8 cellular contexts compared by ENCODE assay signal in genomic region chr14:49585803-49586672, GRCh38. TPM values are rescaled to one million over a fixed set of nuclear protein-coding genes. Genes with fewer than 3 reads are reported as not detected.
DNase-seq lines count a peak whose midpoint lies in the region; ATAC-seq and TF ChIP-seq lines count a peak whose summit lies in the region.

Gene RPS29 (minus strand): TSS chr14:49586380. CDS start chr14:49586346, 34 bp downstream.

- no peak for TF ChIP-seq CTCF in CD8-positive, alpha-beta T cell (IDR thresholded peaks at IDR 0.05)
- no peak for TF ChIP-seq CTCF in lung (IDR thresholded peaks at IDR 0.05; ENCODE audit: control extremely low read depth, extremely low read depth)

- H3K4me3 Mint-ChIP-seq in CD8-positive, alpha-beta T cell: peak within 1 kb of the TSS; percentile 91

- WGBS in lung, 2 donors: 0 to 1% methylated on average over 53 to 54 of the region's 55 CpGs

- peak within 1 kb of the TSS; percentile 98 for H3K27ac Mint-ChIP-seq in CD8-positive, alpha-beta T cell

- peaks cover 33% of the 10 kb centered on the region for H3K4me1 ChIP-seq in CD8-positive, alpha-beta T cell (ENCODE audit: insufficient read depth, low read length)
- H3K4me1 ChIP-seq in lung (ENCODE audit: control insufficient read depth in 2 of 2, insufficient read depth in 2 of 2, low read length in 2 of 2): peaks cover 10 to 16% of the 10 kb centered on the region in 2 donors

- H3K4me3 ChIP-seq in CD8-positive, alpha-beta T cell (ENCODE audit: low read depth, low read length): peak within 1 kb of the TSS; percentile 81
- H3K4me3 ChIP-seq in lung: peak within 1 kb of the TSS; percentile 89

- H3K9me3 ChIP-seq in CD8-positive, alpha-beta T cell (ENCODE audit: low read length): no peaks in the 10 kb centered on the region
- H3K9me3 ChIP-seq in lung (ENCODE audit: control insufficient read depth in 2 of 2, insufficient read depth in 1 of 2, low read length in 1 of 2): no peaks in the 10 kb centered on the region

- no peaks in the 10 kb centered on the region for H3K27me3 Mint-ChIP-seq in CD8-positive, alpha-beta T cell (ENCODE audit: low read depth)

- peak; percentile 97 to 99 (median 97) for DNase-seq in CD8-positive, alpha-beta T cell
- DNase-seq in HS-5 (ENCODE audit: low read depth) (peak; percentile 99), lung (ENCODE audit: low spot score) (peak; percentile 98)
- DNase-seq in NK-92 treated with Interleukin-12 subunit alpha and Interleukin-12 subunit beta, amount 100 ng/mL, for 24 hours (lab: John Stamatoyannopoulos, UW): peak; percentile 95
- peak; percentile 100 for DNase-seq in activated CD8-positive, alpha-beta memory T cell treated with anti-CD3 and anti-CD28 coated beads for 24 hours
- peak; percentile 97 for DNase-seq in effector CD8-positive, alpha-beta T cell (lab: John Stamatoyannopoulos, UW)
- DNase-seq in stimulated activated CD4-positive, alpha-beta T cell treated with anti-CD3 and anti-CD28 coated beads, TNF-alpha, amount 100 ng/mL, for 4 hours (ENCODE audit: low read depth in 3 of 3): peak; percentile 95 to 98 (median 98)

- peaks cover 50% of the 10 kb centered on the region for H3K36me3 Mint-ChIP-seq in CD8-positive, alpha-beta T cell

- peaks cover 48% of the 10 kb centered on the region for H3K4me1 Mint-ChIP-seq in CD8-positive, alpha-beta T cell (ENCODE audit: low read depth)

- intact Hi-C loops in CD8-positive, alpha-beta T cell (cut with DNase I, micrococcal nuclease): loop anchor here (1.0 to 10.0 kb wide), 11 partner anchors 12 to 729 kb away; partner anchors contain the start of genes DMAC2L (in 2 of the 2), L2HGDH (in 2 of the 2), MGAT2 (in 2 of the 2) and RPL36AL (in 2 of the 2)

- POLR2A ChIA-PET in CD8-positive, alpha-beta T cell (lab: Charles Lee): interaction anchor here (0.8 to 4.4 kb wide), 15 partner anchors 10 to 476 kb away, joined by 3 to 73 read pairs (median 6); partner anchors contain the start of genes DNAAF2, KLHDC2, LRR1 and MGAT2

- peak; percentile 82 for ATAC-seq in CD8-positive, alpha-beta T cell
- ATAC-seq in GM19468 (IDR thresholded peaks at IDR 0.05; ENCODE audit: extremely low read depth, unreplicated experiment): peak; percentile 92
- ATAC-seq in lung (ENCODE audit: insufficient read depth, low FRiP score): peak; percentile 90

- no peaks in the 10 kb centered on the region for H3K27me3 ChIP-seq in CD8-positive, alpha-beta T cell (ENCODE audit: insufficient read depth, low read length)
- no peaks in the 10 kb centered on the region for H3K27me3 ChIP-seq in lung (ENCODE audit: control insufficient read depth, insufficient read depth)

- H3K27ac ChIP-seq in CD8-positive, alpha-beta T cell (ENCODE audit: low read depth, low read length): peak within 1 kb of the TSS; percentile 98
- H3K27ac ChIP-seq in lung (ENCODE audit: low read depth in 1 of 2, low read length in 1 of 2): peak within 1 kb of the TSS; percentile 93 to 96

- CTCF ChIA-PET in CD8-positive, alpha-beta T cell (lab: Charles Lee): interaction anchor here (0.7 to 3.0 kb wide), 8 partner anchors 9 to 244 kb away, joined by 3 to 22 read pairs (median 4); partner anchors contain the start of genes DNAAF2, LRR1, MGAT2 and RPL36AL

- H3K9me3 Mint-ChIP-seq in CD8-positive, alpha-beta T cell: no peaks in the 10 kb centered on the region

- H3K36me3 ChIP-seq in CD8-positive, alpha-beta T cell (ENCODE audit: insufficient read depth, low read length): peaks cover 22% of the 10 kb centered on the region
- peaks cover 9 to 20% of the 10 kb centered on the region in 2 donors for H3K36me3 ChIP-seq in lung (ENCODE audit: control insufficient read depth in 2 of 2, insufficient read depth in 2 of 2, low read length in 2 of 2)

RNA-seq across cellular contexts. Expression of gene RPS29, which starts in this region (rescaled TPM):
- 1,000 to 10,000 TPM; 3,843 to 3,876 TPM for total RNA-seq in CD8-positive, alpha-beta T cell
- total RNA-seq in lung: 1,000 to 10,000 TPM in 1 of 2 donors, 100 to 1,000 TPM in 1; 413 to 1,209 TPM
- polyA plus RNA-seq in lung: 1,000 to 10,000 TPM; 2,302 to 3,240 TPM

Comparison
In these comparisons a context has a peak if more than half of its experiments do, and no peak if none do; other contexts are left out.
1. Peak in every context shown above with its lines: DNase-seq, ATAC-seq, H3K4me3 ChIP-seq and H3K27ac ChIP-seq.